18 cellular contexts compared by ENCODE assay signal in the genomic region with DNA sequence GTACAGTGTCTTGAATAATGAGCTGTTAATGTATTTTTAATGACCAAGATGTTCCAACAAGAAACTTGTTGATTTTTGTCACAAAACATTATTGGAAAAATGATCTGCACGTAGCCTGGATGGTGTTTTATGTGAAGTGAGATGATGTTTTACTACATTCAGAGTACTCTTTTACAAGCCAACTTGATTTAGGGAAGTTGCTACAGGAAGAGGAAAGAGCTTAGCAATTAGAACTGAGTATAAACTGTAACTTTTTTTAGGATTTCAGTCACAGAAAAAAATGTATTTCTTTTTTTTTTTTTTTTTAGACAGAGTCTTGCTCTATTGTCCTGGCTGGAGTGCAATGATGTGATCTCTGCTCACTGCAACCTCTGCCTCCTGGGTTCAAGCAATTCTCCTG.
"Had no signal": no experiment of that assay in that cellular context is flagged by ENCODE, and none has a peak within 500 bp of the region (broad histone marks: within the 10 kb centered on the region; RNA-seq: fewer than 3 reads in every experiment).

No MANE protein-coding gene starts in this region.

- DNase-seq: activated CD4-positive, alpha-beta T cell treated with anti-CD3 and anti-CD28 coated beads for 1 hour; activated effector memory CD4-positive, alpha-beta T cell treated with anti-CD3 and anti-CD28 coated beads, Interleukin-2, amount 50 U/mL, for 16 hours; activated naive CD4-positive, alpha-beta T cell treated with anti-CD3 and anti-CD28 coated beads, Interleukin-2, amount 50 U/mL, for 16 hours; activated T-cell treated with anti-CD3 and anti-CD28 coated beads, Interleukin-2, amount 50 U/mL, for 72 hours; aorta; brain microvascular endothelial cell; central memory CD4-positive, alpha-beta T cell; colonic mucosa; foreskin melanocyte; hypothalamus; islet precursor cell; midbrain; stimulated activated CD4-positive, alpha-beta T cell treated with anti-CD3 and anti-CD28 coated beads, Interleukin-4, amount 100 ng/mL, for 1 hour; stomach; testis; WERI-Rb-1 had no signal

- H3K4me3 ChIP-seq: colonic mucosa, lung, smooth muscle cell, stomach, testis had no signal
